Comparison of ENCODE assay signal across 8 cellular contexts in the genomic region with DNA sequence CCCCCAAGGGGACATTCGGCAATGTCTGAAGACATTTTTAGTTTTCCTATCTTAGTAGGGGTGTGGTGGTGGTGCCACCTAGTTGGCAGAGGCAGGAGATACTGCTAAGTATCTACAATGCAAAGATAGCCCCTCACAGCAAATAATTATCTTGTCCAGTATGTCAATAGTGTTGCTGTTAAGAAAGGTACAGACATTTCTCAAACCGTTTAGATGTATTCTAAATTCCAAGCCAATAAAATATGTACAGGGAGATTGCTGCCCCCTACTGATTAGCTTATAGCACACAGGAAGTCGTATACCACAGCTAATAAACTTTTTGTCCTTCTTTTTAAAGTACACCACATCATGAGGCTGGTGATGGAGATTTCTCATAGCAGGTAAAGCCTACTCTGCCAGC.
A peak's percentile ranks its signal among the peaks of the same experiment; 100 is the strongest.
DNase-seq lines count a peak whose midpoint lies in the region; ATAC-seq and TF ChIP-seq lines count a peak whose summit lies in the region.

No MANE protein-coding gene starts in this region.

- H3K4me1 ChIP-seq in ascending aorta = no peaks in the 10 kb centered on the region

- TF ChIP-seq CTCF in astrocyte of the cerebellum (IDR thresholded peaks at IDR 0.05; ENCODE audit: low read depth, low read length, missing control alignments) = peak; percentile 50
- no peak for TF ChIP-seq CTCF in ascending aorta (IDR thresholded peaks at IDR 0.05)

- peak; percentile 70 for ATAC-seq in GM21423 (IDR thresholded peaks at IDR 0.05; ENCODE audit: unreplicated experiment)
- ATAC-seq in stimulated activated naive B cell treated with anti-CD40 and anti-IgM and Interleukin-4, amounts not matched to agents 10 μg/mL and 1 μg/mL and 100 μg/mL, for 72 hours (replicated peaks) = peak; percentile 66 to 84

- no peaks in the 10 kb centered on the region for H3K9me3 Mint-ChIP-seq in stimulated activated naive B cell treated with anti-CD40 and anti-IgM and Interleukin-4, amounts not matched to agents 10 μg/mL and 1 μg/mL and 100 μg/mL, for 72 hours

- H3K36me3 ChIP-seq in ascending aorta = no peaks in the 10 kb centered on the region

- intact Hi-C loops in ascending aorta (cut with DNase I) = no loop called here

- H3K4me3 Mint-ChIP-seq in stimulated activated naive B cell treated with anti-CD40 and anti-IgM and Interleukin-4, amounts not matched to agents 10 μg/mL and 1 μg/mL and 100 μg/mL, for 72 hours = peak overlapping the region; percentile 3 to 55

- no peaks in the 10 kb centered on the region for H3K27me3 ChIP-seq in ascending aorta

- H3K27ac ChIP-seq in ascending aorta = no peak overlapping the region

- no peaks in the 10 kb centered on the region for H3K36me3 Mint-ChIP-seq in stimulated activated naive B cell treated with anti-CD40 and anti-IgM and Interleukin-4, amounts not matched to agents 10 μg/mL and 1 μg/mL and 100 μg/mL, for 72 hours

- peaks cover 2 to 8% of the 10 kb centered on the region in 2 donors for H3K4me1 Mint-ChIP-seq in stimulated activated naive B cell treated with anti-CD40 and anti-IgM and Interleukin-4, amounts not matched to agents 10 μg/mL and 1 μg/mL and 100 μg/mL, for 72 hours

- H3K27me3 Mint-ChIP-seq in stimulated activated naive B cell treated with anti-CD40 and anti-IgM and Interleukin-4, amounts not matched to agents 10 μg/mL and 1 μg/mL and 100 μg/mL, for 72 hours = no peaks in the 10 kb centered on the region

- DNase-seq in DMS53 treated with DMSO at 0.1 percent for 48 hours (lab: John Stamatoyannopoulos, UW; ENCODE audit: unreplicated experiment) (peak; percentile 8), HT-29 (ENCODE audit: low spot score) (peak; percentile 3), astrocyte of the cerebellum (ENCODE audit: low read depth) (peak; percentile 11), NCI-H2171 (lab: John Stamatoyannopoulos, UW) (no peak), ascending aorta (ENCODE audit: low spot score in 2 of 2) (no peak)
- DNase-seq in stimulated activated naive B cell treated with anti-CD40 and anti-IgM and Interleukin-4, amounts not matched to agents 10 μg/mL and 1 μg/mL and 100 μg/mL, for 72 hours = peak; percentile 2
- DNase-seq in activated naive CD4-positive, alpha-beta T cell treated with anti-CD3 and anti-CD28 coated beads, Interleukin-2, amount 50 U/mL, for 16 hours = no peak

- no peaks in the 10 kb centered on the region for H3K9me3 ChIP-seq in ascending aorta

- in situ Hi-C loops in astrocyte of the cerebellum (cut with HindIII; ENCODE audit: low sequenced_read_pairs) = no loop called here

- no peak overlapping the region for H3K27ac Mint-ChIP-seq in stimulated activated naive B cell treated with anti-CD40 and anti-IgM and Interleukin-4, amounts not matched to agents 10 μg/mL and 1 μg/mL and 100 μg/mL, for 72 hours

- no peak overlapping the region for H3K4me3 ChIP-seq in astrocyte of the cerebellum (ENCODE audit: low read depth, low read length)
- H3K4me3 ChIP-seq in ascending aorta = no peak overlapping the region

Comparison
In these comparisons a context has a peak if more than half of its experiments do, and no peak if none do; other contexts are left out.
1. DNase-seq: peak in DMS53 treated with DMSO at 0.1 percent for 48 hours (single experiment), HT-29 (single experiment), astrocyte of the cerebellum (single experiment) and stimulated activated naive B cell treated with anti-CD40 and anti-IgM and Interleukin-4, amounts not matched to agents 10 μg/mL and 1 μg/mL and 100 μg/mL, for 72 hours (single experiment); none in activated naive CD4-positive, alpha-beta T cell treated with anti-CD3 and anti-CD28 coated beads, Interleukin-2, amount 50 U/mL, for 16 hours (single experiment), NCI-H2171 (single experiment) and ascending aorta (0 of 2).